Comparison of ENCODE assay signal across 8 cellular contexts in the genomic region with DNA sequence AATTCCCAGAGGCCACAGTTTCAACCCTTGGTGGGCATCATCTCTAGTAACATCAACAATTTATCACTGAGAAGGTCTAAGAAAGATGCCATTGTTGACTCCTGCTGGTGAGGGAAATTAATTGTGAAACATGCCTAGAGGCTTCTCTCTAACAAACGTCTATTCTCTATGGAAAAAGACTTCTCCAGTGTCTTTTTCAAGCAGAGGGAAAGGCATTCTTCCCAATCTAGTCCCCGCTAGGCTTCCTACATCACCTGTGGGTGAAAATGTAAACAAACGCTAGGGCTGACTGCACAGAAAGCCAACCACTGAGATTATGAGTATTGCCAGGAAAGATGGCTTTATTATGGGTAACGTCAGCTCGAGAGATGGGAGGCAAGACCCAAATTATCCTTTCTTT.
"Had no signal": no experiment of that assay in that cellular context is flagged by ENCODE, and none has a peak within 500 bp of the region (broad histone marks: within the 10 kb centered on the region; RNA-seq: fewer than 3 reads in every experiment).

No MANE protein-coding gene starts in this region.

- ATAC-seq: GM23338, K562 had no signal

- FAIRE-seq: HTR-8/SVneo, K562 had no signal

- DNase-seq: H7, HCEC 1CT, IMR-90, Kasumi-1, KG1 had no signal

- H3K4me2 ChIP-seq: GM23338 had no signal

- H3K4me3 ChIP-seq: GM23338, K562 had no signal

- H2AFZ ChIP-seq: GM23338 had no signal
